14 cellular contexts compared by ENCODE assay signal in genomic region chr3:186888569-186888968, GRCh38. TPM values are rescaled to one million over a fixed set of nuclear protein-coding genes. Genes with fewer than 3 reads are reported as not detected.
A peak's percentile ranks its signal among the peaks of the same experiment; 100 is the strongest.
DNase-seq lines count a peak whose midpoint lies in the region; ATAC-seq and TF ChIP-seq lines count a peak whose summit lies in the region.
"Had no signal": no experiment of that assay in that cellular context is flagged by ENCODE, and none has a peak within 500 bp of the region (broad histone marks: within the 10 kb centered on the region; RNA-seq: fewer than 3 reads in every experiment).

No MANE protein-coding gene starts in this region.

- peaks cover 4% of the 10 kb centered on the region for H3K27me3 Mint-ChIP-seq in glutamatergic neuron (ENCODE audit: unreplicated experiment)
- peaks cover 10 to 19% of the 10 kb centered on the region in 2 donors for H3K27me3 Mint-ChIP-seq in stimulated activated naive B cell treated with anti-CD40 and anti-IgM and Interleukin-4, amounts not matched to agents 10 μg/mL and 1 μg/mL and 100 μg/mL, for 72 hours

- peak overlapping the region; percentile 78 for H3K27ac Mint-ChIP-seq in glutamatergic neuron (ENCODE audit: unreplicated experiment)
- H3K27ac Mint-ChIP-seq in stimulated activated effector memory CD8-positive, alpha-beta T cell treated with anti-CD3 and anti-CD28 coated beads, Interleukin-12 subunit alpha, Interleukin-12 subunit beta, amount 100 ng/mL, for 72 hours, result peak overlapping the region; percentile 33
- no peak overlapping the region for H3K27ac Mint-ChIP-seq in stimulated activated naive B cell treated with anti-CD40 and anti-IgM and Interleukin-4, amounts not matched to agents 10 μg/mL and 1 μg/mL and 100 μg/mL, for 72 hours

- peaks cover 23% of the 10 kb centered on the region for H3K4me1 Mint-ChIP-seq in glutamatergic neuron (ENCODE audit: low read depth, unreplicated experiment)
- peaks cover 28% of the 10 kb centered on the region for H3K4me1 Mint-ChIP-seq in stimulated activated effector memory CD8-positive, alpha-beta T cell treated with anti-CD3 and anti-CD28 coated beads, Interleukin-12 subunit alpha, Interleukin-12 subunit beta, amount 100 ng/mL, for 72 hours
- H3K4me1 Mint-ChIP-seq in stimulated activated naive B cell treated with anti-CD40 and anti-IgM and Interleukin-4, amounts not matched to agents 10 μg/mL and 1 μg/mL and 100 μg/mL, for 72 hours, result peaks cover 11 to 27% of the 10 kb centered on the region in 2 donors

- no peak for TF ChIP-seq CTCF in glutamatergic neuron (IDR thresholded peaks at IDR 0.05; ENCODE audit: partially characterized antibody, unreplicated experiment)

- peak; percentile 26 for DNase-seq in SKM-1 treated with dmso at 0.1 percent for 144 hours (lab: John Stamatoyannopoulos, UW; ENCODE audit: unreplicated experiment)
- no peak for DNase-seq in SKM-1 (lab: John Stamatoyannopoulos, UW; ENCODE audit: unreplicated experiment)
- DNase-seq in NCI-H82 treated with DMSO at 0.1 percent for 48 hours (lab: John Stamatoyannopoulos, UW; ENCODE audit: unreplicated experiment), result peak; percentile 86
- DNase-seq in glutamatergic neuron, result no peak
- DNase-seq in stimulated activated effector memory CD8-positive, alpha-beta T cell treated with anti-CD3 and anti-CD28 coated beads, Interleukin-12 subunit alpha, Interleukin-12 subunit beta, amount 100 ng/mL, for 72 hours (ENCODE audit: low spot score in 2 of 2), result no peak
- no peak for DNase-seq in HuH-7 (ENCODE audit: low spot score)
- no peak for DNase-seq in stimulated activated naive B cell treated with anti-CD40 and anti-IgM and Interleukin-4, amounts not matched to agents 10 μg/mL and 1 μg/mL and 100 μg/mL, for 72 hours
- DNase-seq: body of pancreas, immature natural killer cell, occipital lobe, substantia nigra, T1000 had no signal

- no peak overlapping the region for H3K4me3 Mint-ChIP-seq in glutamatergic neuron (ENCODE audit: unreplicated experiment)
- no peak overlapping the region for H3K4me3 Mint-ChIP-seq in stimulated activated effector memory CD8-positive, alpha-beta T cell treated with anti-CD3 and anti-CD28 coated beads, Interleukin-12 subunit alpha, Interleukin-12 subunit beta, amount 100 ng/mL, for 72 hours
- no peak overlapping the region for H3K4me3 Mint-ChIP-seq in stimulated activated naive B cell treated with anti-CD40 and anti-IgM and Interleukin-4, amounts not matched to agents 10 μg/mL and 1 μg/mL and 100 μg/mL, for 72 hours
- H3K4me3 Mint-ChIP-seq: immature natural killer cell had no signal

- H3K9me3 Mint-ChIP-seq in glutamatergic neuron (ENCODE audit: unreplicated experiment), result no peaks in the 10 kb centered on the region
- H3K9me3 Mint-ChIP-seq in stimulated activated effector memory CD8-positive, alpha-beta T cell treated with anti-CD3 and anti-CD28 coated beads, Interleukin-12 subunit alpha, Interleukin-12 subunit beta, amount 100 ng/mL, for 72 hours, result peaks cover 3% of the 10 kb centered on the region
- H3K9me3 Mint-ChIP-seq in stimulated activated naive B cell treated with anti-CD40 and anti-IgM and Interleukin-4, amounts not matched to agents 10 μg/mL and 1 μg/mL and 100 μg/mL, for 72 hours, result peaks cover 4 to 8% of the 10 kb centered on the region in 2 donors

- ATAC-seq in stimulated activated effector memory CD8-positive, alpha-beta T cell treated with anti-CD3 and anti-CD28 coated beads, Interleukin-12 subunit alpha, Interleukin-12 subunit beta, amount 100 ng/mL, for 72 hours, result no peak
- no peak for ATAC-seq in stimulated activated naive B cell treated with anti-CD40 and anti-IgM and Interleukin-4, amounts not matched to agents 10 μg/mL and 1 μg/mL and 100 μg/mL, for 72 hours (replicated peaks)
- no peak for ATAC-seq in HG02973 (IDR thresholded peaks at IDR 0.05; ENCODE audit: unreplicated experiment)
- ATAC-seq: body of pancreas, HCT116 had no signal

- H3K36me3 Mint-ChIP-seq in glutamatergic neuron (ENCODE audit: unreplicated experiment), result no peaks in the 10 kb centered on the region
- no peaks in the 10 kb centered on the region for H3K36me3 Mint-ChIP-seq in stimulated activated effector memory CD8-positive, alpha-beta T cell treated with anti-CD3 and anti-CD28 coated beads, Interleukin-12 subunit alpha, Interleukin-12 subunit beta, amount 100 ng/mL, for 72 hours
- H3K36me3 Mint-ChIP-seq in stimulated activated naive B cell treated with anti-CD40 and anti-IgM and Interleukin-4, amounts not matched to agents 10 μg/mL and 1 μg/mL and 100 μg/mL, for 72 hours, result no peaks in the 10 kb centered on the region

RNA-seq across cellular contexts. Expression of gene ST6GAL1, which starts 41.8 kb away (rescaled TPM):
- total RNA-seq in glutamatergic neuron (ENCODE audit: unreplicated experiment), result 156 TPM

RNA-seq across cellular contexts. Expression of gene ADIPOQ, which starts 46.1 kb away (rescaled TPM):
- 0.15 TPM for total RNA-seq in glutamatergic neuron (ENCODE audit: unreplicated experiment)
- total RNA-seq: occipital lobe had no signal

Comparison
In these comparisons a context has a peak if more than half of its experiments do, and no peak if none do; other contexts are left out.
1. DNase-seq: peak in SKM-1 treated with dmso at 0.1 percent for 144 hours (single experiment) and NCI-H82 treated with DMSO at 0.1 percent for 48 hours (single experiment); none in SKM-1 (single experiment), glutamatergic neuron (single experiment), stimulated activated effector memory CD8-positive, alpha-beta T cell treated with anti-CD3 and anti-CD28 coated beads, Interleukin-12 subunit alpha, Interleukin-12 subunit beta, amount 100 ng/mL, for 72 hours (0 of 2), HuH-7 (single experiment) and stimulated activated naive B cell treated with anti-CD40 and anti-IgM and Interleukin-4, amounts not matched to agents 10 μg/mL and 1 μg/mL and 100 μg/mL, for 72 hours (single experiment).